ENCODE assay signal across 20 cellular contexts in genomic region chr11:78425436-78425835, GRCh38. TPM values are rescaled to one million over a fixed set of nuclear protein-coding genes. Genes with fewer than 3 reads are reported as not detected.
A peak's percentile ranks its signal among the peaks of the same experiment; 100 is the strongest.
DNase-seq lines count a peak whose midpoint lies in the region; ATAC-seq and TF ChIP-seq lines count a peak whose summit lies in the region.
"Had no signal": no experiment of that assay in that cellular context is flagged by ENCODE, and none has a peak within 500 bp of the region (broad histone marks: within the 10 kb centered on the region; RNA-seq: fewer than 3 reads in every experiment).

No MANE protein-coding gene starts in this region.

- H3K4me1 ChIP-seq in mesendoderm (ENCODE audit: control insufficient read depth, low read depth, low read length) (no peaks in the 10 kb centered on the region), uterus (peaks cover 0 to 7% of the 10 kb centered on the region in 2 donors)

- no peaks in the 10 kb centered on the region for H3K79me1 ChIP-seq in mesendoderm (ENCODE audit: low read length)

- TF ChIP-seq POLR2A in uterus (IDR thresholded peaks at IDR 0.05), result no peak

- H2AK5ac ChIP-seq in mesendoderm (ENCODE audit: low read length), result no peak overlapping the region

- peaks cover 22 to 38% of the 10 kb centered on the region in 2 donors for H3K4me1 Mint-ChIP-seq in natural killer cell treated with Interleukin-12 subunit alpha and Interleukin-12 subunit beta and Interleukin-15 and Interleukin-18, amount 100 ng/mL, for 72 hours (ENCODE audit: low read depth in 2 of 2)
- peaks cover 4 to 10% of the 10 kb centered on the region in 2 donors for H3K4me1 Mint-ChIP-seq in natural killer cell
- peaks cover 84% of the 10 kb centered on the region for H3K4me1 Mint-ChIP-seq in activated T-helper 2 cell treated with anti-CD3 and anti-CD28 coated beads, Interferon-gamma antibody, Interleukin-2, Interleukin-4, amounts not matched to agents 10 μg/mL and 5 μg/mL and 100 μg/mL, durations not matched to agents 14 hours and 24 hours and 36 hours (ENCODE audit: low read depth)

- no peaks in the 10 kb centered on the region for H3K9me3 Mint-ChIP-seq in natural killer cell treated with Interleukin-12 subunit alpha and Interleukin-12 subunit beta and Interleukin-15 and Interleukin-18, amount 100 ng/mL, for 72 hours
- no peaks in the 10 kb centered on the region for H3K9me3 Mint-ChIP-seq in natural killer cell
- H3K9me3 Mint-ChIP-seq in activated T-helper 2 cell treated with anti-CD3 and anti-CD28 coated beads, Interferon-gamma antibody, Interleukin-2, Interleukin-4, amounts not matched to agents 10 μg/mL and 5 μg/mL and 100 μg/mL, durations not matched to agents 14 hours and 24 hours and 36 hours, result no peaks in the 10 kb centered on the region
- H3K9me3 Mint-ChIP-seq: activated T-cell treated with anti-CD3 and anti-CD28 coated beads, Interleukin-2, amount 50 U/mL, for 24 hours; CD4-positive, alpha-beta memory T cell had no signal

- no peak overlapping the region for H3K56ac ChIP-seq in mesendoderm (ENCODE audit: low read length)

- intact Hi-C loops in natural killer cell (cut with micrococcal nuclease), result no loop called here
- intact Hi-C loops in activated T-helper 2 cell treated with anti-CD3 and anti-CD28 coated beads, Interferon-gamma antibody, Interleukin-2, Interleukin-4, amounts not matched to agents 10 μg/mL and 5 μg/mL and 100 μg/mL, durations not matched to agents 14 hours and 24 hours and 36 hours (cut with micrococcal nuclease), result loop anchor here (5.0 to 10.0 kb wide), 3 partner anchors 83 to 351 kb away; partner anchors contain the start of gene NDUFC2
- intact Hi-C loops in uterus (cut with DNase I; ENCODE audit: low total_unique reads), result loop anchor here (10.0 kb wide), 1 partner anchor 129 kb away; no protein-coding TSS in a partner anchor

- no peak overlapping the region for H2BK120ac ChIP-seq in mesendoderm (ENCODE audit: low read depth, low read length)

- no peak for ATAC-seq in natural killer cell treated with Interleukin-12 subunit alpha and Interleukin-12 subunit beta and Interleukin-15 and Interleukin-18, amount 100 ng/mL, for 72 hours
- ATAC-seq in natural killer cell, result no peak
- no peak for ATAC-seq in HG02759 (IDR thresholded peaks at IDR 0.05; ENCODE audit: unreplicated experiment)

- H3K23ac ChIP-seq in mesendoderm (ENCODE audit: low read length), result no peak overlapping the region

- no peak for DNase-seq in natural killer cell treated with Interleukin-12 subunit alpha and Interleukin-12 subunit beta and Interleukin-15 and Interleukin-18, amount 100 ng/mL, for 72 hours (ENCODE audit: low spot score)
- DNase-seq in natural killer cell (no peak), mesendoderm (no peak), uterus (no peak), NCI-H524 treated with DMSO at 0.1 percent for 48 hours (lab: John Stamatoyannopoulos, UW) (no peak), GOT3 (lab: John Stamatoyannopoulos, UW) (no peak)
- DNase-seq in activated T-helper 2 cell treated with anti-CD3 and anti-CD28 coated beads, Interferon-gamma antibody, Interleukin-2, Interleukin-4, amounts not matched to agents 10 μg/mL and 5 μg/mL and 100 μg/mL, durations not matched to agents 14 hours and 24 hours and 36 hours (ENCODE audit: low spot score), result no peak
- DNase-seq: activated CD8-positive, alpha-beta T cell treated with anti-CD3 and anti-CD28 coated beads, Interleukin-2, amount 10 ng/mL, durations not matched to agents 7 days and 5 days; activated naive CD4-positive, alpha-beta T cell treated with Interleukin-2 at 50 U/mL for 16 hours; activated T-cell treated with anti-CD3 and anti-CD28 coated beads, Interleukin-2, amount 50 U/mL, for 24 hours; amygdala; CD4-positive, alpha-beta memory T cell; DMS153; foreskin melanocyte; midbrain; SJCRH30; stimulated activated CD4-positive, alpha-beta T cell treated with anti-CD3 and anti-CD28 coated beads, Interleukin-4, amount 100 ng/mL, for 4 hours; T-helper 9 cell had no signal

- WGBS in mesendoderm (ENCODE audit: extremely low coverage, insufficient coverage, low lambda C conversion rate), result no CpG with 5 or more reads among the region's 3 CpGs

- no peaks in the 10 kb centered on the region for H3K36me3 Mint-ChIP-seq in natural killer cell treated with Interleukin-12 subunit alpha and Interleukin-12 subunit beta and Interleukin-15 and Interleukin-18, amount 100 ng/mL, for 72 hours
- H3K36me3 Mint-ChIP-seq in natural killer cell, result no peaks in the 10 kb centered on the region
- H3K36me3 Mint-ChIP-seq in activated T-helper 2 cell treated with anti-CD3 and anti-CD28 coated beads, Interferon-gamma antibody, Interleukin-2, Interleukin-4, amounts not matched to agents 10 μg/mL and 5 μg/mL and 100 μg/mL, durations not matched to agents 14 hours and 24 hours and 36 hours (ENCODE audit: low read depth), result peaks cover 20% of the 10 kb centered on the region

- no peak overlapping the region for H3K9ac ChIP-seq in mesendoderm (ENCODE audit: low read length)

- H3K27me3 Mint-ChIP-seq in natural killer cell treated with Interleukin-12 subunit alpha and Interleukin-12 subunit beta and Interleukin-15 and Interleukin-18, amount 100 ng/mL, for 72 hours, result peaks cover 9 to 13% of the 10 kb centered on the region in 2 donors
- peaks cover 9 to 16% of the 10 kb centered on the region in 2 donors for H3K27me3 Mint-ChIP-seq in natural killer cell (ENCODE audit: low read depth in 2 of 2)
- H3K27me3 Mint-ChIP-seq in activated T-helper 2 cell treated with anti-CD3 and anti-CD28 coated beads, Interferon-gamma antibody, Interleukin-2, Interleukin-4, amounts not matched to agents 10 μg/mL and 5 μg/mL and 100 μg/mL, durations not matched to agents 14 hours and 24 hours and 36 hours (ENCODE audit: low read depth), result no peaks in the 10 kb centered on the region

- H3K4me3 ChIP-seq in mesendoderm (ENCODE audit: low read length) (no peak overlapping the region), uterus (no peak overlapping the region)
- H3K4me3 ChIP-seq: PC-9, SJCRH30 had no signal

- H3K27me3 ChIP-seq in mesendoderm (ENCODE audit: insufficient read depth, low read length, poor library complexity) (no peaks in the 10 kb centered on the region), uterus (no peaks in the 10 kb centered on the region)
- H3K27me3 ChIP-seq: SJCRH30 had no signal

- no peak overlapping the region for H3K4me3 Mint-ChIP-seq in natural killer cell treated with Interleukin-12 subunit alpha and Interleukin-12 subunit beta and Interleukin-15 and Interleukin-18, amount 100 ng/mL, for 72 hours
- no peak overlapping the region for H3K4me3 Mint-ChIP-seq in natural killer cell
- no peak overlapping the region for H3K4me3 Mint-ChIP-seq in activated T-helper 2 cell treated with anti-CD3 and anti-CD28 coated beads, Interferon-gamma antibody, Interleukin-2, Interleukin-4, amounts not matched to agents 10 μg/mL and 5 μg/mL and 100 μg/mL, durations not matched to agents 14 hours and 24 hours and 36 hours (ENCODE audit: low read depth)
- H3K4me3 Mint-ChIP-seq: activated CD8-positive, alpha-beta T cell treated with anti-CD3 and anti-CD28 coated beads, Interleukin-2, amount 10 ng/mL, durations not matched to agents 7 days and 5 days; activated T-cell treated with anti-CD3 and anti-CD28 coated beads, Interleukin-2, amount 50 U/mL, for 24 hours; CD4-positive, alpha-beta memory T cell had no signal

- no peaks in the 10 kb centered on the region for H3K9me3 ChIP-seq in uterus
- H3K9me3 ChIP-seq: SJCRH30 had no signal

- H3K27ac ChIP-seq in mesendoderm (ENCODE audit: low read depth, low read length), result no peak overlapping the region
- H3K27ac ChIP-seq in uterus, result peak overlapping the region; percentile 57 to 58
- H3K27ac ChIP-seq: PC-9, SJCRH30 had no signal

- no peak overlapping the region for H4K8ac ChIP-seq in mesendoderm (ENCODE audit: low read depth, low read length)

- H4K5ac ChIP-seq in mesendoderm (ENCODE audit: low read length), result no peak overlapping the region

- no peak for TF ChIP-seq CTCF in natural killer cell (IDR thresholded peaks at IDR 0.05)
- TF ChIP-seq CTCF in uterus (IDR thresholded peaks at IDR 0.05), result no peak

- H3K4ac ChIP-seq in mesendoderm (ENCODE audit: low read depth, low read length), result peak overlapping the region; percentile 49

- H3K18ac ChIP-seq in mesendoderm (ENCODE audit: low read length), result no peak overlapping the region

- no peak overlapping the region for H2BK15ac ChIP-seq in mesendoderm (replicated peaks; ENCODE audit: low read depth)

- H3K79me2 ChIP-seq in mesendoderm (ENCODE audit: control insufficient read depth, insufficient read depth, low read length), result no peaks in the 10 kb centered on the region

- peak overlapping the region; percentile 65 to 72 for H3K27ac Mint-ChIP-seq in natural killer cell treated with Interleukin-12 subunit alpha and Interleukin-12 subunit beta and Interleukin-15 and Interleukin-18, amount 100 ng/mL, for 72 hours
- no peak overlapping the region for H3K27ac Mint-ChIP-seq in natural killer cell
- H3K27ac Mint-ChIP-seq in activated T-helper 2 cell treated with anti-CD3 and anti-CD28 coated beads, Interferon-gamma antibody, Interleukin-2, Interleukin-4, amounts not matched to agents 10 μg/mL and 5 μg/mL and 100 μg/mL, durations not matched to agents 14 hours and 24 hours and 36 hours, result peak overlapping the region; percentile 73
- H3K27ac Mint-ChIP-seq: activated T-cell treated with anti-CD3 and anti-CD28 coated beads, Interleukin-2, amount 50 U/mL, for 24 hours; CD4-positive, alpha-beta memory T cell had no signal

- H2BK5ac ChIP-seq in mesendoderm (ENCODE audit: low read length), result no peak overlapping the region

- no peak overlapping the region for H3K4me2 ChIP-seq in mesendoderm (ENCODE audit: low read length)
- H3K4me2 ChIP-seq: PC-9 had no signal

- H3K36me3 ChIP-seq in mesendoderm (ENCODE audit: control insufficient read depth, insufficient read depth, low read length), result no peaks in the 10 kb centered on the region
- no peaks in the 10 kb centered on the region for H3K36me3 ChIP-seq in uterus
- H3K36me3 ChIP-seq: SJCRH30 had no signal

RNA-seq across cellular contexts. Expression of gene GAB2, which starts 7.8 kb away (rescaled TPM):
- 1 to 10 TPM; 1.9 to 8.7 TPM for total RNA-seq in natural killer cell treated with Interleukin-12 subunit alpha and Interleukin-12 subunit beta and Interleukin-15 and Interleukin-18, amount 100 ng/mL, for 72 hours
- 10 to 100 TPM in 1 of 3 donors, 1 to 10 TPM in 2; 4.3 to 58.4 (median 8.1) TPM for total RNA-seq in natural killer cell
- total RNA-seq in activated T-helper 2 cell treated with anti-CD3 and anti-CD28 coated beads, Interferon-gamma antibody, Interleukin-2, Interleukin-4, amounts not matched to agents 10 μg/mL and 5 μg/mL and 100 μg/mL, durations not matched to agents 14 hours and 24 hours and 36 hours, result 32.8 and 33.2 TPM in 2 replicates
- polyA plus RNA-seq in mesendoderm (2013, experiment 1 of 2), result 3.9 TPM
- polyA plus RNA-seq in mesendoderm (2013, experiment 2 of 2), result 4.2 TPM
- 10 to 100 TPM; 15.9 to 82.3 (median 21.1) TPM for total RNA-seq in uterus

Comparison
In these comparisons a context has a peak if more than half of its experiments do, and no peak if none do; other contexts are left out.
1. H3K27ac Mint-ChIP-seq: peak in natural killer cell treated with Interleukin-12 subunit alpha and Interleukin-12 subunit beta and Interleukin-15 and Interleukin-18, amount 100 ng/mL, for 72 hours (2 of 2) and activated T-helper 2 cell treated with anti-CD3 and anti-CD28 coated beads, Interferon-gamma antibody, Interleukin-2, Interleukin-4, amounts not matched to agents 10 μg/mL and 5 μg/mL and 100 μg/mL, durations not matched to agents 14 hours and 24 hours and 36 hours (single experiment); none in natural killer cell (0 of 2).